17 cellular contexts compared by ENCODE assay signal in the genomic region with DNA sequence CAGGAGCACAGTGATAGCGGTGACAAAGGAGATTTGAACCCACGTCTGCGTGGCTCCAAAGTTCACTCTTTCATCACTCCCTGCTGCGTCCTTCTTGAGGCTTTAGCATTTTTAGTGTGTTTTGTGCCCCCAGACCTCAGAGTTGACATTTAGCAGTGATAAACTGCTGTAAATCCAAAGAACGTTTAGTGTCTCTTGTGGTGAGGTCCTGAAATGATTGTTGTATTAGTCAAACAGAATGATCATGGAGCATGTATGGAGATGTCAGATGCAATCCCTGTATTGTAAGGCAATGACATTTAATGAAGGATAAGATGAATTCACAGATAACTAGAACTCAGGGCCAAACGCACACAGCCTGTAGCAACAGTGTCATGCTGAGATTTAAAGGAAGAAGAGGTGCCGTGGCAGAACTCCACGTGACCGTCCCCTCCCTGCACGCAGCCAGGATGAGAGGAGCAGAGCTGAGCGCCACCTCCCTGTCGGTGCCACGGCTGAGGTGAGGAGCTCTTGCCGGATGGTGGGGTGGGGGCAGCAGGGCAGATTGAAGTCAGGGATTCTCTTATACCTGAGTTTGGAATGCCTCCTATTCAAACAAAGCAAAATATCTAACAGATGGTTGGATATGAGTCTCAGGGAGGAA. TPM values are rescaled to one million over a fixed set of nuclear protein-coding genes. Genes with fewer than 3 reads are reported as not detected.
DNase-seq lines count a peak whose midpoint lies in the region; ATAC-seq and TF ChIP-seq lines count a peak whose summit lies in the region.
"Had no signal": no experiment of that assay in that cellular context is flagged by ENCODE, and none has a peak within 500 bp of the region (broad histone marks: within the 10 kb centered on the region; RNA-seq: fewer than 3 reads in every experiment).

No MANE protein-coding gene starts in this region.

- peak in 11 of 56 donors; percentile 6 to 30 (median 18) for TF ChIP-seq CTCF in dorsolateral prefrontal cortex (IDR thresholded peaks at IDR 0.05 in 54 of 56, conservative IDR thresholded peaks at IDR 0.05 in 2 of 56; ENCODE audit: low read depth in 1 of 56, partially characterized antibody in 56 of 56)
- TF ChIP-seq CTCF in osteocyte (IDR thresholded peaks at IDR 0.05): no peak

- no peak overlapping the region for H3K27ac Mint-ChIP-seq in osteocyte (ENCODE audit: unreplicated experiment)

- DNase-seq in G401 (ENCODE audit: low spot score) (peak; percentile 75), NCI-H2227 treated with DMSO at 0.1 percent for 48 hours (lab: John Stamatoyannopoulos, UW) (peak; percentile 20), dorsolateral prefrontal cortex (peak in 6 of 10 donors; percentile 36 to 70 (median 65)), osteocyte (ENCODE audit: extremely low spot score, unreplicated experiment) (peak; percentile 51), middle frontal gyrus (ENCODE audit: extremely low spot score, low spot score) (no peak)
- DNase-seq: body of pancreas; effector CD4-positive, alpha-beta T cell; hippocampal formation; NCI-H2029; NCI-H748 treated with DMSO at 0.1 percent for 48 hours; Peyer's patch; stimulated activated CD4-positive, alpha-beta T cell treated with anti-CD3 and anti-CD28 coated beads, Interleukin-2, amount 100 ng/mL, for 24 hours had no signal

- H3K9me3 Mint-ChIP-seq in osteocyte (ENCODE audit: unreplicated experiment): no peaks in the 10 kb centered on the region

- H3K27ac ChIP-seq in dorsolateral prefrontal cortex: peak overlapping the region in 27 of 59 donors; percentile 1 to 58 (median 38)
- H3K27ac ChIP-seq: body of pancreas, Peyer's patch, VCaP had no signal

- peak overlapping the region in 17 of 59 donors; percentile 5 to 36 (median 22) for H3K4me3 ChIP-seq in dorsolateral prefrontal cortex
- H3K4me3 ChIP-seq: body of pancreas, Peyer's patch had no signal

- peaks cover 21% of the 10 kb centered on the region for H3K36me3 Mint-ChIP-seq in osteocyte (ENCODE audit: unreplicated experiment)

- H3K27me3 Mint-ChIP-seq in osteocyte (ENCODE audit: unreplicated experiment): no peaks in the 10 kb centered on the region

- peaks cover 9% of the 10 kb centered on the region for H3K4me1 Mint-ChIP-seq in osteocyte (ENCODE audit: unreplicated experiment)

- in situ Hi-C loops in G401 (cut with HindIII; ENCODE audit: low sequenced_read_pairs): no loop called here

- no peak for ATAC-seq in GM21825 (IDR thresholded peaks at IDR 0.05; ENCODE audit: unreplicated experiment)
- no peak for ATAC-seq in GM18861 (IDR thresholded peaks at IDR 0.05; ENCODE audit: unreplicated experiment)
- ATAC-seq in HG02885 (IDR thresholded peaks at IDR 0.05; ENCODE audit: poor library complexity, unreplicated experiment): no peak
- ATAC-seq: body of pancreas, left lobe of liver had no signal

- intact Hi-C loops in dorsolateral prefrontal cortex (cut with DNase I): no loop called here

- no peaks in the 10 kb centered on the region for H3K27me3 ChIP-seq in dorsolateral prefrontal cortex
- H3K27me3 ChIP-seq: body of pancreas, Peyer's patch had no signal

- H3K4me3 Mint-ChIP-seq in osteocyte (ENCODE audit: unreplicated experiment): no peak overlapping the region

RNA-seq across cellular contexts. Expression of gene NTPCR, which starts 30.0 kb away (rescaled TPM):
- 46.2 and 50.5 TPM in 2 replicates for total RNA-seq in G401 (2014; rRNA removed; shearing (Covaris generic))
- total RNA-seq in dorsolateral prefrontal cortex: 10 to 100 TPM; 39.5 to 83.5 (median 61.4) TPM
- total RNA-seq in osteocyte: 28.3 and 29.6 TPM in 2 replicates
